Comparison of ENCODE assay signal across 21 cellular contexts in genomic region chr7:19327011-19327410, GRCh38.
A peak's percentile ranks its signal among the peaks of the same experiment; 100 is the strongest.
DNase-seq lines count a peak whose midpoint lies in the region; ATAC-seq and TF ChIP-seq lines count a peak whose summit lies in the region.
"Had no signal": no experiment of that assay in that cellular context is flagged by ENCODE, and none has a peak within 500 bp of the region (broad histone marks: within the 10 kb centered on the region; RNA-seq: fewer than 3 reads in every experiment).

No MANE protein-coding gene starts in this region.

- in situ Hi-C loops in mammary epithelial cell (cut with MboI; ENCODE audit: low sequenced_read_pairs in 2 of 2): no loop called here

- H3K4me3 ChIP-seq in mammary epithelial cell (replicated peaks in 1 of 3; ENCODE audit: insufficient read depth in 1 of 3, low read depth in 2 of 3, low read length in 3 of 3) (no peak overlapping the region), adipocyte (ENCODE audit: low read length) (no peak overlapping the region), fibroblast of pulmonary artery (replicated peaks; ENCODE audit: low read depth, low read length) (no peak overlapping the region), prostate gland (no peak overlapping the region)
- H3K4me3 ChIP-seq: BLaER1, lower lobe of right lung, Peyer's patch, spleen had no signal

- ATAC-seq in HG03342 (IDR thresholded peaks at IDR 0.05; ENCODE audit: unreplicated experiment): no peak
- ATAC-seq: lower lobe of right lung had no signal

- no peak overlapping the region for H3K4me2 ChIP-seq in mammary epithelial cell (ENCODE audit: insufficient read depth, low read depth, low read length)
- H3K4me2 ChIP-seq: BLaER1, KMS-11 had no signal

- intact Hi-C loops in MCF 10A (cut with micrococcal nuclease) (no loop called here), mammary epithelial cell (cut with micrococcal nuclease) (no loop called here), prostate gland (cut with DNase I) (no loop called here)

- H3K4me1 ChIP-seq in mammary epithelial cell (ENCODE audit: insufficient read depth, low read length) (no peaks in the 10 kb centered on the region), adipocyte (ENCODE audit: control insufficient read depth, insufficient read depth, low read length) (no peaks in the 10 kb centered on the region), prostate gland (replicated peaks) (no peaks in the 10 kb centered on the region)
- H3K4me1 ChIP-seq: BLaER1, lower lobe of right lung, parathyroid adenoma, Peyer's patch, spleen had no signal

- H3K27ac Mint-ChIP-seq in MCF 10A (ENCODE audit: low read depth, unreplicated experiment): no peak overlapping the region

- CTCF ChIA-PET in MCF 10A (lab: Yijun Ruan, JAX): interaction anchor here (0.7 kb wide), 1 partner anchor 206 kb away, joined by 3 read pairs; no protein-coding TSS in a partner anchor
- CTCF ChIA-PET in mammary epithelial cell (lab: Charles Lee; ENCODE audit: low non-redundant PET): no interaction called here

- peaks cover 6% of the 10 kb centered on the region for H3K4me1 Mint-ChIP-seq in MCF 10A (ENCODE audit: insufficient read depth, unreplicated experiment)

- TF ChIP-seq CTCF in MCF 10A (IDR thresholded peaks at IDR 0.05; ENCODE audit: unreplicated experiment) (no peak), mammary epithelial cell (conservative IDR thresholded peaks at IDR 0.05 in 1 of 2, IDR thresholded peaks at IDR 0.05 in 1 of 2; ENCODE audit: extremely low read depth in 1 of 2, insufficient read depth in 1 of 2, low read depth in 1 of 2, low read length in 2 of 2) (no peak), fibroblast of pulmonary artery (IDR thresholded peaks at IDR 0.05; ENCODE audit: low read length, missing control alignments) (no peak), prostate gland (IDR thresholded peaks at IDR 0.05) (no peak)

- H3K36me3 ChIP-seq in mammary epithelial cell (ENCODE audit: insufficient read depth, low read length) (no peaks in the 10 kb centered on the region), adipocyte (ENCODE audit: control insufficient read depth, insufficient read depth, low read length, severe bottlenecking) (no peaks in the 10 kb centered on the region), prostate gland (no peaks in the 10 kb centered on the region)
- H3K36me3 ChIP-seq: BLaER1, lower lobe of right lung, Peyer's patch, spleen had no signal

- H3K4me3 Mint-ChIP-seq in MCF 10A (ENCODE audit: unreplicated experiment): no peak overlapping the region

- H3K27me3 ChIP-seq in mammary epithelial cell (ENCODE audit: insufficient read depth, low read length) (no peaks in the 10 kb centered on the region), adipocyte (replicated peaks; ENCODE audit: control insufficient read depth, insufficient read depth, low read length) (no peaks in the 10 kb centered on the region), prostate gland (replicated peaks; ENCODE audit: insufficient read depth) (no peaks in the 10 kb centered on the region)
- H3K27me3 ChIP-seq: BLaER1, Peyer's patch, spleen had no signal

- BruUV-seq in MCF 10A (replicated peaks; lab: Mats Ljungman, UMichigan): no TSS peak
- no TSS peak for BruUV-seq in mammary epithelial cell (replicated peaks; lab: Mats Ljungman, UMichigan)

- WGBS in mammary epithelial cell (ENCODE audit: low coverage, missing lambda C conversion rate): 42% methylated on average over 1 of the region's 1 CpG
- 3% methylated on average over 1 of the region's 1 CpG for WGBS in prostate gland

- no peaks in the 10 kb centered on the region for H4K20me1 ChIP-seq in mammary epithelial cell (ENCODE audit: insufficient read depth, low read length)
- H4K20me1 ChIP-seq: BLaER1 had no signal

- POLR2A ChIA-PET in MCF 10A (lab: Yijun Ruan, JAX): no interaction called here

- no peaks in the 10 kb centered on the region for H3K36me3 Mint-ChIP-seq in MCF 10A (ENCODE audit: insufficient read depth, unreplicated experiment)

- peak; percentile 35 for DNase-seq in MCF 10A (ENCODE audit: unreplicated experiment)
- DNase-seq in mammary epithelial cell: no peak
- DNase-seq in adipocyte (ENCODE audit: low read depth): peak; percentile 41
- DNase-seq in fibroblast of pulmonary artery (ENCODE audit: low read depth): peak; percentile 91
- DNase-seq in stromal cell of bone marrow (ENCODE audit: low read depth): peak; percentile 29
- no peak for DNase-seq in NCI-H2107 (lab: John Stamatoyannopoulos, UW)
- no peak for DNase-seq in prostate gland (ENCODE audit: low spot score)
- DNase-seq: activated CD4-positive, alpha-beta T cell treated with anti-CD3 and anti-CD28 coated beads for 48 hours; activated CD8-positive, alpha-beta memory T cell treated with anti-CD3 and anti-CD28 coated beads, Interleukin-2, amount 50 U/mL, for 48 hours; activated gamma-delta T cell; amniotic stem cell; HCEC 1CT; lower lobe of right lung; NCI-H1105 treated with DMSO at 0.1 percent for 48 hours; Peyer's patch; spleen; stimulated activated CD8-positive, alpha-beta memory T cell treated with anti-CD3 and anti-CD28 coated beads, Interleukin-4, amount 100 ng/mL, for 48 hours had no signal

- H3K27me3 Mint-ChIP-seq in MCF 10A (ENCODE audit: insufficient read depth, unreplicated experiment): no peaks in the 10 kb centered on the region

- H3K27ac ChIP-seq in mammary epithelial cell (ENCODE audit: insufficient read depth, low read depth, low read length) (no peak overlapping the region), prostate gland (no peak overlapping the region)
- H3K27ac ChIP-seq: BLaER1, KMS-11, lower lobe of right lung, parathyroid adenoma, Peyer's patch, spleen had no signal

- H3K9me3 Mint-ChIP-seq in MCF 10A (ENCODE audit: unreplicated experiment): no peaks in the 10 kb centered on the region

- H3K79me2 ChIP-seq in mammary epithelial cell (ENCODE audit: insufficient read depth, low read length): no peaks in the 10 kb centered on the region
- H3K79me2 ChIP-seq: parathyroid adenoma had no signal

- no peak overlapping the region for H2AFZ ChIP-seq in mammary epithelial cell (ENCODE audit: low read depth, low read length)
- H2AFZ ChIP-seq: parathyroid adenoma had no signal

- dilution Hi-C loops in mammary epithelial cell (cut with HindIII; ENCODE audit: low sequenced_read_pairs): no loop called here

- H3K9me3 ChIP-seq in mammary epithelial cell (replicated peaks; ENCODE audit: insufficient read depth, low read length) (no peaks in the 10 kb centered on the region), adipocyte (ENCODE audit: control insufficient read depth, low read length) (no peaks in the 10 kb centered on the region), prostate gland (no peaks in the 10 kb centered on the region)
- H3K9me3 ChIP-seq: BLaER1, lower lobe of right lung, Peyer's patch, spleen had no signal

- TF ChIP-seq POLR2A in prostate gland (IDR thresholded peaks at IDR 0.05): no peak

- H3K9ac ChIP-seq in mammary epithelial cell (ENCODE audit: insufficient read depth, low read length) (no peak overlapping the region), adipocyte (ENCODE audit: low read length) (no peak overlapping the region)
- H3K9ac ChIP-seq: BLaER1, KMS-11, parathyroid adenoma had no signal

Comparison
In these comparisons a context has a peak if more than half of its experiments do, and no peak if none do; other contexts are left out.
1. DNase-seq: peak in MCF 10A (single experiment), adipocyte (single experiment), fibroblast of pulmonary artery (single experiment) and stromal cell of bone marrow (single experiment); none in mammary epithelial cell (single experiment), NCI-H2107 (single experiment) and prostate gland (single experiment).